ENCODE assay signal across 12 cellular contexts in the genomic region with DNA sequence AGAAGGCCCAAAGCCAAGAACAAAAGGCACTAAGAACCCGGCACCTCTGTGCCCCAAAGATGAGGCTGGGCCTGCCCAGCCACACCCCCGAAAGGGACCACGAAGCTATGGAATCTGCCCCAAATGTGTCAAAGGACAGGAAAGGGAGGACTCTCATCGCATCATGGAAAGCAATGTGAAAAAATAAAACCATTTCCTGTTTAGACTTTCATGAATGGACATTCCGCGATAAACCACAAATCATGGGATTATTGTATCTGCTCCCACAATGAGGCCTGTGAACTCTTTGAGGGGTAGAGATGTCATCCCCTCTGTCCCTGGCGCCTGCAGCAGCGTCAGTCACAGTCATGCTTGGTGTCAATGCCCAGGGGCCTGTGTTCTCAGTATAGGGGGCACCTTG.
DNase-seq lines count a peak whose midpoint lies in the region; ATAC-seq, FAIRE-seq and TF ChIP-seq lines count a peak whose summit lies in the region.
"Had no signal": no experiment of that assay in that cellular context is flagged by ENCODE, and none has a peak within 500 bp of the region (broad histone marks: within the 10 kb centered on the region; RNA-seq: fewer than 3 reads in every experiment).

No MANE protein-coding gene starts in this region.

- no peaks in the 10 kb centered on the region for H3K79me2 ChIP-seq in endothelial cell of umbilical vein (ENCODE audit: control insufficient read depth, insufficient read depth, low read length)
- no peaks in the 10 kb centered on the region for H3K79me2 ChIP-seq in osteoblast (ENCODE audit: insufficient read depth, low read length)

- H3K4me3 ChIP-seq in endothelial cell of umbilical vein (replicated peaks in 1 of 3; ENCODE audit: insufficient read depth in 1 of 3, low read depth in 1 of 3, low read length in 3 of 3) (no peak overlapping the region), osteoblast (ENCODE audit: insufficient read depth, low read length) (no peak overlapping the region)
- H3K4me3 ChIP-seq: right atrium auricular region had no signal

- H3K27ac ChIP-seq in endothelial cell of umbilical vein (ENCODE audit: insufficient read depth, low read depth, low read length) (peak overlapping the region; percentile 91), osteoblast (ENCODE audit: low read depth, low read length) (peak overlapping the region; percentile 78), caudate nucleus (ENCODE audit: low read depth, low read length) (no peak overlapping the region)
- H3K27ac ChIP-seq: right atrium auricular region had no signal

- H4K20me1 ChIP-seq in endothelial cell of umbilical vein (replicated peaks; ENCODE audit: control insufficient read depth, extremely low read depth, insufficient read depth, low read length) (no peaks in the 10 kb centered on the region), osteoblast (ENCODE audit: insufficient read depth, low read length) (no peaks in the 10 kb centered on the region)

- ATAC-seq in HG03135 (IDR thresholded peaks at IDR 0.05; ENCODE audit: unreplicated experiment) = no peak
- ATAC-seq: activated T-helper 17 cell treated with anti-CD3 and anti-CD28 coated beads, Interleukin-2, amount 50 U/mL, for 72 hours had no signal

- dilution Hi-C loops in endothelial cell of umbilical vein (cut with MboI; ENCODE audit: extremely low pct_ligation_motif_present, low sequenced_read_pairs) = no loop called here

- H3K27me3 ChIP-seq in endothelial cell of umbilical vein (ENCODE audit: control insufficient read depth in 2 of 2, insufficient read depth in 2 of 2, low read length in 2 of 2) (no peaks in the 10 kb centered on the region), osteoblast (ENCODE audit: insufficient read depth, low read length) (no peaks in the 10 kb centered on the region)
- H3K27me3 ChIP-seq: right atrium auricular region had no signal

- DNase-seq in EL = peak; percentile 86
- peak; percentile 66 for DNase-seq in NCI-H226
- peak; percentile 74 for DNase-seq in endothelial cell of umbilical vein (ENCODE audit: low read depth, low spot score)
- peak; percentile 86 for DNase-seq in osteoblast (ENCODE audit: insufficient read length, low spot score, missing footprints)
- no peak for DNase-seq in GOT3 (lab: John Stamatoyannopoulos, UW)
- DNase-seq in stimulated activated CD4-positive, alpha-beta T cell treated with anti-CD3 and anti-CD28 coated beads, Interleukin-4, amount 100 ng/mL, for 24 hours = no peak
- DNase-seq in caudate nucleus (lab: John Stamatoyannopoulos, UW) = no peak
- DNase-seq: activated CD4-positive, alpha-beta T cell treated with anti-CD3 and anti-CD28 coated beads, Interleukin-2, amount 50 U/mL, for 4 hours; GF-D8 had no signal

- no peak overlapping the region for H2AFZ ChIP-seq in endothelial cell of umbilical vein (ENCODE audit: low read depth, low read length)
- H2AFZ ChIP-seq in osteoblast (ENCODE audit: low read length) = peak overlapping the region; percentile 67

- no peak for TF ChIP-seq POLR2A in endothelial cell of umbilical vein (IDR thresholded peaks at IDR 0.05; ENCODE audit: low read depth, low read length)

- FAIRE-seq in endothelial cell of umbilical vein (lab: Jason Lieb, UNC) = peak; percentile 87

- H3K36me3 ChIP-seq in endothelial cell of umbilical vein (ENCODE audit: control insufficient read depth in 2 of 2, extremely low read depth in 1 of 2, insufficient read depth in 2 of 2, low read length in 2 of 2) (no peaks in the 10 kb centered on the region), osteoblast (ENCODE audit: insufficient read depth, low read length) (no peaks in the 10 kb centered on the region)
- H3K36me3 ChIP-seq: right atrium auricular region had no signal

- POLR2A ChIA-PET in endothelial cell of umbilical vein (lab: Charles Lee) = no interaction called here

- CTCF ChIA-PET in endothelial cell of umbilical vein (lab: Charles Lee) = interaction anchor here (3.8 kb wide), 1 partner anchor 118 kb away, joined by 34 read pairs; no protein-coding TSS in a partner anchor

- H3K9me3 ChIP-seq in endothelial cell of umbilical vein (replicated peaks; ENCODE audit: control insufficient read depth, insufficient read depth, low read length) (no peaks in the 10 kb centered on the region), osteoblast (ENCODE audit: low read depth, low read length) (no peaks in the 10 kb centered on the region)
- H3K9me3 ChIP-seq: right atrium auricular region had no signal

- H3K9me1 ChIP-seq in endothelial cell of umbilical vein (replicated peaks; ENCODE audit: control insufficient read depth, extremely low read depth, insufficient read depth, low read length) = no peaks in the 10 kb centered on the region

- no TSS peak for BruUV-seq in endothelial cell of umbilical vein (replicated peaks; lab: Mats Ljungman, UMichigan)

- intact Hi-C loops in endothelial cell of umbilical vein (cut with micrococcal nuclease) = loop anchor here (5.0 kb wide), 1 partner anchor 48 kb away; no protein-coding TSS in a partner anchor

- H3K4me1 ChIP-seq in endothelial cell of umbilical vein (ENCODE audit: control insufficient read depth, extremely low read depth, insufficient read depth, low read length) = peaks cover 39% of the 10 kb centered on the region
- H3K4me1 ChIP-seq in osteoblast (ENCODE audit: insufficient read depth, low read length) = peaks cover 44% of the 10 kb centered on the region

- TF ChIP-seq CTCF in endothelial cell of umbilical vein (IDR thresholded peaks at IDR 0.05; ENCODE audit: extremely low read depth in 1 of 2, insufficient read depth in 1 of 2, low read depth in 1 of 2, low read length in 2 of 2) (no peak), osteoblast (IDR thresholded peaks at IDR 0.05; ENCODE audit: extremely low read depth, low read depth, low read length) (no peak)

- peak overlapping the region; percentile 47 for H3K9ac ChIP-seq in endothelial cell of umbilical vein (replicated peaks; ENCODE audit: extremely low read depth, insufficient read depth, low read length)

- peak overlapping the region; percentile 4 for H3K4me2 ChIP-seq in endothelial cell of umbilical vein (ENCODE audit: insufficient read depth, low read length)
- no peak overlapping the region for H3K4me2 ChIP-seq in osteoblast (ENCODE audit: insufficient read depth, low read length)

TF ChIP-seq in endothelial cell of umbilical vein, 7 proteins besides CTCF, POLR2A, EP300 and RAD21:
- peak; percentile 51 for TF ChIP-seq POLR2AphosphoS5 (IDR thresholded peaks at IDR 0.05; ENCODE audit: insufficient read depth, low read depth, low read length)
- TF ChIP-seq EZH2 (IDR thresholded peaks at IDR 0.05; ENCODE audit: borderline replicate concordance, low read depth, low read length, severe bottlenecking) = no peak
- no peak for TF ChIP-seq GATA2 (IDR thresholded peaks at IDR 0.05; ENCODE audit: insufficient read depth, insufficient read length, low read depth, low read length)
- TF ChIP-seq, protein P1, sequence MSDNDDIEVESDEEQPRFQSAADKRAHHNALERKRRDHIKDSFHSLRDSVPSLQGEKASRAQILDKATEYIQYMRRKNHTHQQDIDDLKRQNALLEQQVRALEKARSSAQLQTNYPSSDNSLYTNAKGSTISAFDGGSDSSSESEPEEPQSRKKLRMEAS (IDR thresholded peaks at IDR 0.05; ENCODE audit: insufficient read depth, insufficient read length) = no peak
- TF ChIP-seq MYC (IDR thresholded peaks at IDR 0.05; ENCODE audit: low read depth, low read length) = no peak
- TF ChIP-seq JUN (IDR thresholded peaks at IDR 0.05; ENCODE audit: borderline replicate concordance, insufficient read depth, insufficient read length, low read depth) = peak; percentile 50
- TF ChIP-seq FOS (IDR thresholded peaks at IDR 0.05; ENCODE audit: borderline replicate concordance, insufficient read depth, low read length) = no peak

Comparison
In these comparisons a context has a peak if more than half of its experiments do, and no peak if none do; other contexts are left out.
1. DNase-seq: peak in EL (single experiment), NCI-H226 (single experiment), endothelial cell of umbilical vein (single experiment) and osteoblast (single experiment); none in GOT3 (single experiment), stimulated activated CD4-positive, alpha-beta T cell treated with anti-CD3 and anti-CD28 coated beads, Interleukin-4, amount 100 ng/mL, for 24 hours (single experiment) and caudate nucleus (0 of 61).